Comparison of ENCODE assay signal across 25 cellular contexts in genomic region chr3:20375302-20375701, GRCh38.
"Had no signal": no experiment of that assay in that cellular context is flagged by ENCODE, and none has a peak within 500 bp of the region (broad histone marks: within the 10 kb centered on the region; RNA-seq: fewer than 3 reads in every experiment).

No MANE protein-coding gene starts in this region.

- H3K4me2 ChIP-seq: smooth muscle cell had no signal

- ATAC-seq: foreskin keratinocyte, left lung, WTC11 had no signal

- H3K9me3 ChIP-seq: breast epithelium, left lung, sigmoid colon, thoracic aorta, upper lobe of left lung had no signal

- H3K4me1 ChIP-seq: breast epithelium, foreskin keratinocyte, left lung, sigmoid colon, upper lobe of left lung had no signal

- H3K36me3 ChIP-seq: breast epithelium, left lung, sigmoid colon, thoracic aorta, upper lobe of left lung had no signal

- H3K27me3 ChIP-seq: breast epithelium, foreskin keratinocyte, left lung, sigmoid colon, upper lobe of left lung had no signal

- H3K4me3 ChIP-seq: breast epithelium, left lung, lung, sigmoid colon, smooth muscle cell, thoracic aorta, upper lobe of left lung had no signal

- DNase-seq: activated CD4-positive, alpha-beta memory T cell treated with anti-CD3 and anti-CD28 coated beads, Interleukin-2, amount 10 ng/mL, durations not matched to agents 7 days and 5 days; activated CD4-positive, alpha-beta T cell treated with anti-CD3 and anti-CD28 coated beads for 48 hours; activated naive CD4-positive, alpha-beta T cell treated with anti-CD3 and anti-CD28 coated beads for 36 hours; activated naive CD8-positive, alpha-beta T cell treated with anti-CD3 and anti-CD28 coated beads, Interleukin-2, amount 10 ng/mL, durations not matched to agents 7 days and 5 days; activated T-cell treated with anti-CD3 and anti-CD28 coated beads, Interleukin-2, amount 50 U/mL, for 24 hours; amniotic stem cell; effector memory CD4-positive, alpha-beta T cell; foreskin keratinocyte; hippocampal formation; kidney glomerular epithelial cell; left lung; naive B cell; nucleus accumbens; posterior cingulate gyrus; sigmoid colon; stimulated activated CD4-positive, alpha-beta T cell treated with anti-CD3 and anti-CD28 coated beads, Interleukin-15, amount 100 ng/mL, for 24 hours; stimulated activated CD4-positive, alpha-beta T cell treated with anti-CD3 and anti-CD28 coated beads, Interleukin-4, amount 100 ng/mL, for 1 hour; stimulated activated naive CD4-positive, alpha-beta T cell treated with Interleukin-2 at 50 U/mL for 16 hours; T1000; upper lobe of left lung had no signal

- H3K27ac ChIP-seq: breast epithelium, foreskin keratinocyte, left lung, sigmoid colon, thoracic aorta, upper lobe of left lung had no signal
